15 cellular contexts compared by ENCODE assay signal in the genomic region with DNA sequence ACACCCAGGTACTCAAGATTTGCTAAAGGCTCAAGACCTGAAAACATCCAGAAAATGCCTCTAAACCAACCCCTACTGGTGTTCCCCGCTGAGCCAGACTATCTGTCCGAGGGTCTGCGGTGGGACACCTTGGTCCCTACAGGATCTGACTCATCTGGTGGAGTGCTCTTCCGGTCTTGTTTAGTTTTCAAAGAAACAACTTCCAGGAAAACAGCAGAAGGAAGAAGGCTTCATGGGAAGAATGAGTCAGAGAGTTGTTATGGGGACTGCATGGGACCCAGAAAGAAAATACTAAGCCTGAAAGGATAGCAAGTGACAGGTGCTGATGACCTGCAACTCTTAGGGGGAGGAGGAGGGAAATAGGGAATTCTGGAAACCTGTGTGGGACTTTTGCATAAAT. TPM values are rescaled to one million over a fixed set of nuclear protein-coding genes. Genes with fewer than 3 reads are reported as not detected.
DNase-seq lines count a peak whose midpoint lies in the region; ATAC-seq and TF ChIP-seq lines count a peak whose summit lies in the region.
"Had no signal": no experiment of that assay in that cellular context is flagged by ENCODE, and none has a peak within 500 bp of the region (broad histone marks: within the 10 kb centered on the region; RNA-seq: fewer than 3 reads in every experiment).

No MANE protein-coding gene starts in this region.

- H3K4me1 ChIP-seq in HUES64 (ENCODE audit: insufficient read depth, low read length): peaks cover 33% of the 10 kb centered on the region
- H3K4me1 ChIP-seq in mesendoderm (ENCODE audit: control insufficient read depth, low read depth, low read length): peaks cover under 1% of the 10 kb centered on the region
- H3K4me1 ChIP-seq: tibial artery had no signal

- H3K36me3 ChIP-seq in HUES64 (ENCODE audit: insufficient read depth, low read length) (no peaks in the 10 kb centered on the region), mesendoderm (ENCODE audit: control insufficient read depth, insufficient read depth, low read length) (no peaks in the 10 kb centered on the region)
- H3K36me3 ChIP-seq: gastroesophageal sphincter, tibial artery had no signal

- no peak overlapping the region for H2BK15ac ChIP-seq in mesendoderm (replicated peaks; ENCODE audit: low read depth)

- H3K79me1 ChIP-seq in mesendoderm (ENCODE audit: low read length): no peaks in the 10 kb centered on the region

- no peak overlapping the region for H3K23ac ChIP-seq in mesendoderm (ENCODE audit: low read length)

- H3K27ac Mint-ChIP-seq in activated T-helper 2 cell treated with anti-CD3 and anti-CD28 coated beads, Interferon-gamma antibody, Interleukin-2, Interleukin-4, amounts not matched to agents 10 μg/mL and 5 μg/mL and 100 μg/mL, durations not matched to agents 14 hours and 24 hours and 36 hours: peak overlapping the region; percentile 30

- H3K27me3 Mint-ChIP-seq in activated T-helper 2 cell treated with anti-CD3 and anti-CD28 coated beads, Interferon-gamma antibody, Interleukin-2, Interleukin-4, amounts not matched to agents 10 μg/mL and 5 μg/mL and 100 μg/mL, durations not matched to agents 14 hours and 24 hours and 36 hours (ENCODE audit: low read depth): no peaks in the 10 kb centered on the region

- H3K27me3 ChIP-seq in HUES64 (ENCODE audit: insufficient read depth, low read length) (no peaks in the 10 kb centered on the region), mesendoderm (ENCODE audit: insufficient read depth, low read length, poor library complexity) (no peaks in the 10 kb centered on the region)
- H3K27me3 ChIP-seq: gastroesophageal sphincter, tibial artery had no signal

- no peak overlapping the region for H4K5ac ChIP-seq in mesendoderm (ENCODE audit: low read length)

- H3K36me3 Mint-ChIP-seq in activated T-helper 2 cell treated with anti-CD3 and anti-CD28 coated beads, Interferon-gamma antibody, Interleukin-2, Interleukin-4, amounts not matched to agents 10 μg/mL and 5 μg/mL and 100 μg/mL, durations not matched to agents 14 hours and 24 hours and 36 hours (ENCODE audit: low read depth): no peaks in the 10 kb centered on the region

- no peak overlapping the region for H3K4ac ChIP-seq in mesendoderm (ENCODE audit: low read depth, low read length)

- H3K4me2 ChIP-seq in mesendoderm (ENCODE audit: low read length): no peak overlapping the region

- DNase-seq in Daoy (ENCODE audit: low read depth) (peak; percentile 60), mesendoderm (peak; percentile 67), 8988T (no peak), left colon (no peak)
- no peak for DNase-seq in activated T-helper 2 cell treated with anti-CD3 and anti-CD28 coated beads, Interferon-gamma antibody, Interleukin-2, Interleukin-4, amounts not matched to agents 10 μg/mL and 5 μg/mL and 100 μg/mL, durations not matched to agents 14 hours and 24 hours and 36 hours (ENCODE audit: low spot score)
- DNase-seq: H7, NCI-H1436, NCI-H526, nucleus accumbens, tibial artery had no signal

- ATAC-seq in left colon (no peak), SK-N-SH treated with all-trans-retinoic acid at 6 μM for 48 hours (no peak), GM18861 (IDR thresholded peaks at IDR 0.05; ENCODE audit: unreplicated experiment) (no peak)
- ATAC-seq: gastroesophageal sphincter had no signal

- H2AK5ac ChIP-seq in mesendoderm (ENCODE audit: low read length): no peak overlapping the region

- H3K4me3 ChIP-seq in HUES64 (ENCODE audit: low read length) (no peak overlapping the region), mesendoderm (ENCODE audit: low read length) (no peak overlapping the region)
- H3K4me3 ChIP-seq: gastroesophageal sphincter, SK-N-MC, tibial artery had no signal

- no peaks in the 10 kb centered on the region for H3K79me2 ChIP-seq in mesendoderm (ENCODE audit: control insufficient read depth, insufficient read depth, low read length)

- no peak overlapping the region for H3K18ac ChIP-seq in mesendoderm (ENCODE audit: low read length)

- H3K9ac ChIP-seq in HUES64 (ENCODE audit: low read depth, low read length) (no peak overlapping the region), mesendoderm (ENCODE audit: low read length) (no peak overlapping the region)

- H2BK120ac ChIP-seq in mesendoderm (ENCODE audit: low read depth, low read length): no peak overlapping the region

- no peak overlapping the region for H4K8ac ChIP-seq in mesendoderm (ENCODE audit: low read depth, low read length)

- no peak overlapping the region for H2BK5ac ChIP-seq in mesendoderm (ENCODE audit: low read length)

- peaks cover 22% of the 10 kb centered on the region for H3K4me1 Mint-ChIP-seq in activated T-helper 2 cell treated with anti-CD3 and anti-CD28 coated beads, Interferon-gamma antibody, Interleukin-2, Interleukin-4, amounts not matched to agents 10 μg/mL and 5 μg/mL and 100 μg/mL, durations not matched to agents 14 hours and 24 hours and 36 hours (ENCODE audit: low read depth)

- intact Hi-C loops in activated T-helper 2 cell treated with anti-CD3 and anti-CD28 coated beads, Interferon-gamma antibody, Interleukin-2, Interleukin-4, amounts not matched to agents 10 μg/mL and 5 μg/mL and 100 μg/mL, durations not matched to agents 14 hours and 24 hours and 36 hours (cut with micrococcal nuclease): no loop called here
- intact Hi-C loops in left colon (cut with DNase I, micrococcal nuclease): no loop called here

- H3K9me3 Mint-ChIP-seq in activated T-helper 2 cell treated with anti-CD3 and anti-CD28 coated beads, Interferon-gamma antibody, Interleukin-2, Interleukin-4, amounts not matched to agents 10 μg/mL and 5 μg/mL and 100 μg/mL, durations not matched to agents 14 hours and 24 hours and 36 hours: no peaks in the 10 kb centered on the region

- H3K27ac ChIP-seq in HUES64 (ENCODE audit: low read depth, low read length): peak overlapping the region; percentile 47; the same call in 1 of the 2 replicates
- no peak overlapping the region for H3K27ac ChIP-seq in mesendoderm (ENCODE audit: low read depth, low read length)
- H3K27ac ChIP-seq: gastroesophageal sphincter, SK-N-MC, tibial artery had no signal

- H3K4me3 Mint-ChIP-seq in activated T-helper 2 cell treated with anti-CD3 and anti-CD28 coated beads, Interferon-gamma antibody, Interleukin-2, Interleukin-4, amounts not matched to agents 10 μg/mL and 5 μg/mL and 100 μg/mL, durations not matched to agents 14 hours and 24 hours and 36 hours (ENCODE audit: low read depth): no peak overlapping the region

- H3K9me3 ChIP-seq in HUES64 (ENCODE audit: insufficient read depth, low read depth, low read length): no peaks in the 10 kb centered on the region
- H3K9me3 ChIP-seq: gastroesophageal sphincter, tibial artery had no signal

- 61% methylated on average over 4 of the region's 4 CpGs for WGBS in HUES64
- no CpG with 5 or more reads among the region's 4 CpGs for WGBS in mesendoderm (ENCODE audit: extremely low coverage, insufficient coverage, low lambda C conversion rate)

- no peak overlapping the region for H3K56ac ChIP-seq in mesendoderm (ENCODE audit: low read length)

TF ChIP-seq in SK-N-SH treated with all-trans-retinoic acid at 6 μM for 48 hours, 23 proteins besides CTCF, POLR2A, EP300 and RAD21 (continues in another document):
- TF ChIP-seq RARB (CRISPR knock-in tag; IDR thresholded peaks at IDR 0.05) (no peak), PPARA (CRISPR knock-in tag; IDR thresholded peaks at IDR 0.05; ENCODE audit: borderline replicate concordance) (no peak), SNAI2 (CRISPR knock-in tag; IDR thresholded peaks at IDR 0.05) (no peak), TOX (CRISPR knock-in tag; IDR thresholded peaks at IDR 0.05; ENCODE audit: borderline replicate concordance) (no peak)
- TF ChIP-seq, protein P1, sequence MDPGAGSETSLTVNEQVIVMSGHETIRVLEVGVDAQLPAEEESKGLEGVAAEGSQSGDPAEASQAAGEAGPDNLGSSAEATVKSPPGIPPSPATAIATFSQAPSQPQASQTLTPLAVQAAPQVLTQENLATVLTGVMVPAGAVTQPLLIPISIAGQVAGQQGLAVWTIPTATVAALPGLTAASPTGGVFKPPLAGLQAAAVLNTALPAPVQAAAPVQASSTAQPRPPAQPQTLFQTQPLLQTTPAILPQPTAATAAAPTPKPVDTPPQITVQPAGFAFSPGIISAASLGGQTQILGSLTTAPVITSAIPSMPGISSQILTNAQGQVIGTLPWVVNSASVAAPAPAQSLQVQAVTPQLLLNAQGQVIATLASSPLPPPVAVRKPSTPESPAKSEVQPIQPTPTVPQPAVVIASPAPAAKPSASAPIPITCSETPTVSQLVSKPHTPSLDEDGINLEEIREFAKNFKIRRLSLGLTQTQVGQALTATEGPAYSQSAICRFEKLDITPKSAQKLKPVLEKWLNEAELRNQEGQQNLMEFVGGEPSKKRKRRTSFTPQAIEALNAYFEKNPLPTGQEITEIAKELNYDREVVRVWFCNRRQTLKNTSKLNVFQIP (CRISPR knock-in tag; IDR thresholded peaks at IDR 0.05; ENCODE audit: borderline replicate concordance, low read depth): no peak
- TF ChIP-seq, protein P2, sequence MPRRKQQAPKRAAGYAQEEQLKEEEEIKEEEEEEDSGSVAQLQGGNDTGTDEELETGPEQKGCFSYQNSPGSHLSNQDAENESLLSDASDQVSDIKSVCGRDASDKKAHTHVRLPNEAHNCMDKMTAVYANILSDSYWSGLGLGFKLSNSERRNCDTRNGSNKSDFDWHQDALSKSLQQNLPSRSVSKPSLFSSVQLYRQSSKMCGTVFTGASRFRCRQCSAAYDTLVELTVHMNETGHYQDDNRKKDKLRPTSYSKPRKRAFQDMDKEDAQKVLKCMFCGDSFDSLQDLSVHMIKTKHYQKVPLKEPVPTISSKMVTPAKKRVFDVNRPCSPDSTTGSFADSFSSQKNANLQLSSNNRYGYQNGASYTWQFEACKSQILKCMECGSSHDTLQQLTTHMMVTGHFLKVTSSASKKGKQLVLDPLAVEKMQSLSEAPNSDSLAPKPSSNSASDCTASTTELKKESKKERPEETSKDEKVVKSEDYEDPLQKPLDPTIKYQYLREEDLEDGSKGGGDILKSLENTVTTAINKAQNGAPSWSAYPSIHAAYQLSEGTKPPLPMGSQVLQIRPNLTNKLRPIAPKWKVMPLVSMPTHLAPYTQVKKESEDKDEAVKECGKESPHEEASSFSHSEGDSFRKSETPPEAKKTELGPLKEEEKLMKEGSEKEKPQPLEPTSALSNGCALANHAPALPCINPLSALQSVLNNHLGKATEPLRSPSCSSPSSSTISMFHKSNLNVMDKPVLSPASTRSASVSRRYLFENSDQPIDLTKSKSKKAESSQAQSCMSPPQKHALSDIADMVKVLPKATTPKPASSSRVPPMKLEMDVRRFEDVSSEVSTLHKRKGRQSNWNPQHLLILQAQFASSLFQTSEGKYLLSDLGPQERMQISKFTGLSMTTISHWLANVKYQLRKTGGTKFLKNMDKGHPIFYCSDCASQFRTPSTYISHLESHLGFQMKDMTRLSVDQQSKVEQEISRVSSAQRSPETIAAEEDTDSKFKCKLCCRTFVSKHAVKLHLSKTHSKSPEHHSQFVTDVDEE (CRISPR knock-in tag; IDR thresholded peaks at IDR 0.05): no peak

RNA-seq across cellular contexts. Expression of a gene that starts 41.3 kb away (rescaled TPM):
- total RNA-seq in Daoy (2014; rRNA removed; shearing (Covaris generic)): 2.3 and 4.1 TPM in 2 replicates
- polyA plus RNA-seq in HUES64 (2013, experiment 1 of 2): 62.2 TPM
- 60.5 TPM for polyA plus RNA-seq in HUES64 (2013, experiment 2 of 2)
- total RNA-seq in activated T-helper 2 cell treated with anti-CD3 and anti-CD28 coated beads, Interferon-gamma antibody, Interleukin-2, Interleukin-4, amounts not matched to agents 10 μg/mL and 5 μg/mL and 100 μg/mL, durations not matched to agents 14 hours and 24 hours and 36 hours: 114 TPM in 2 replicates
- 71.1 TPM for polyA plus RNA-seq in mesendoderm (2013, experiment 1 of 2)
- polyA plus RNA-seq in mesendoderm (2013, experiment 2 of 2): 70.6 TPM
- 100 to 1,000 TPM; 199 to 250 TPM for total RNA-seq in left colon

Comparison
In these comparisons a context has a peak if more than half of its experiments do, and no peak if none do; other contexts are left out.
1. DNase-seq: peak in Daoy (single experiment) and mesendoderm (single experiment); none in activated T-helper 2 cell treated with anti-CD3 and anti-CD28 coated beads, Interferon-gamma antibody, Interleukin-2, Interleukin-4, amounts not matched to agents 10 μg/mL and 5 μg/mL and 100 μg/mL, durations not matched to agents 14 hours and 24 hours and 36 hours (single experiment), 8988T (single experiment) and left colon (0 of 2).
2. RNA of a gene that starts 41.3 kb away (total RNA-seq): 199 to 250 TPM in left colon and 114 TPM in activated T-helper 2 cell treated with anti-CD3 and anti-CD28 coated beads, Interferon-gamma antibody, Interleukin-2, Interleukin-4, amounts not matched to agents 10 μg/mL and 5 μg/mL and 100 μg/mL, durations not matched to agents 14 hours and 24 hours and 36 hours; 2.3 to 4.1 TPM in Daoy; every median in the first group is over 10 times any median in the second.